1 cellular context compared by ENCODE assay signal in the genomic region with DNA sequence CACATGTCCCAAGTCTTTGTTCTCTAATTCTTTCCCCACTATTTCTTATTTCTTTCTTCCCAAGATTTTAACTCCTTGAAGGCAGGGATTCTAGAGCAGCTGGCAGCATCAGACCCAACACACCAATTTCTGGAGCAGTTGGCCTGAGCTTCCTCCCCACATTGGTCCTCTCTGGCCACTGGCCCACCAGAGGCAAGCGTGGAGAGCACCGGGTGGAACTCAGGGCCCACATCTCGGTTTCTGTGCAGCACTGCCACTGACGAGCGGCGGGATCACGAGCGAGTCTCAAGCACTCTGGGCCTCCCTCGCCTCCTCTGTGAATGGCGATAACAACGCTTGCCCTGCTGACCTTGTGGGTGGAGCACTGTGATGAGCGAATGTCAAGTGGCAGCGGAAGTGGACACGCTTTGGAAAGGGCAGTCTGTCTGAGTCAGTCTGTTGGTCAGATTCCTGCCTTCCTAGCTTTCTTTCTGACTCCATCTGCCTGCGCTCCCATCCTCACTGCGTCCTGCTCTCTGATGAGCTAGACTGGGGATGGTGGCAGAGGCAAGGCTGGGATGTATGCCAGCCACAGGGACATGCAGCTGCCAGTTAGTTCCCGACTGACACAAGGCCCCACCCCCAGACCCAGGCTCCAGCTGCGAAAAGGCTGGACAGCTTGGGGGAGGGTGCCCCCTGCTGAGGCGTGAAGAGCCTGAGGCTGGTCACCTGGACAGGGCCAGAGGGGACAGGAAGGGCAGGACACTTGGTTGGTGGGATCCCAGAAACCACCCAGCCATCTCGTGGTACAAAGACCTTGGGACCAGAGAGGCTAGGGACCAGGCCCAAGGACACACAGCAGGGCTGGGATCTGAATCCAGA.
A peak's percentile ranks its signal among the peaks of the same experiment; 100 is the strongest.
TF ChIP-seq lines count a peak whose summit lies in the region.

No MANE protein-coding gene starts in this region.

TF ChIP-seq in K562, 482 proteins besides CTCF, POLR2A, EP300 and RAD21 (continued from another document and continues in another):
- TF ChIP-seq, protein P1, sequence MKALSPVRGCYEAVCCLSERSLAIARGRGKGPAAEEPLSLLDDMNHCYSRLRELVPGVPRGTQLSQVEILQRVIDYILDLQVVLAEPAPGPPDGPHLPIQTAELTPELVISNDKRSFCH (CRISPR knock-in tag; IDR thresholded peaks at IDR 0.05), result 0 out of 2 replicates have a peak, but pooled peaks have one; percentile 32
- TF ChIP-seq, protein P1 (tag; IDR thresholded peaks at IDR 0.05), result peak; percentile 98
- TF ChIP-seq KHSRP (IDR thresholded peaks at IDR 0.05) (no peak), DIDO1 (tag; IDR thresholded peaks at IDR 0.05; ENCODE audit: low read depth) (no peak), MEIS2 (IDR thresholded peaks at IDR 0.05; ENCODE audit: partially characterized antibody) (peak; percentile 98), ZSCAN29 (IDR thresholded peaks at IDR 0.05) (0 out of 2 replicates have a peak, but pooled peaks have one; percentile 22), POLR3A (IDR thresholded peaks at IDR 0.05; ENCODE audit: borderline replicate concordance, extremely low read depth, insufficient read depth, insufficient read length) (no peak), TAF7 (tag; IDR thresholded peaks at IDR 0.05) (peak; percentile 20; the same call in 1 of the 2 replicates), FOXP1 (CRISPR knock-in tag; IDR thresholded peaks at IDR 0.05) (peak; percentile 84), ZNF133 (CRISPR knock-in tag; IDR thresholded peaks at IDR 0.05) (peak; percentile 72; the same call in 1 of the 2 replicates), SOX6 (IDR thresholded peaks at IDR 0.05) (peak; percentile 92), ZNF584 (CRISPR knock-in tag; IDR thresholded peaks at IDR 0.05; ENCODE audit: low read depth) (no peak), HNRNPUL1 (IDR thresholded peaks at IDR 0.05; ENCODE audit: low read length) (no peak; the same call in 1 of the 2 replicates), HCFC1 (IDR thresholded peaks at IDR 0.05; ENCODE audit: low read depth, low read length) (peak; percentile 36; the same call in 1 of the 2 replicates), CBX1 (IDR thresholded peaks at IDR 0.05; ENCODE audit: low read depth) (peak; percentile 96), ZNF239 (CRISPR knock-in tag; IDR thresholded peaks at IDR 0.05) (no peak), ASH1L (IDR thresholded peaks at IDR 0.05; ENCODE audit: borderline replicate concordance, low read depth, partially characterized antibody) (no peak), ZBTB7A (IDR thresholded peaks at IDR 0.05; ENCODE audit: borderline replicate concordance, control insufficient read depth, low read depth, low read length) (peak; percentile 47; the same call in 1 of the 2 replicates), PHB2 (IDR thresholded peaks at IDR 0.05; ENCODE audit: low read depth) (no peak), ZNF146 (CRISPR knock-in tag; IDR thresholded peaks at IDR 0.05; ENCODE audit: unreplicated experiment) (no peak), MIER1 (IDR thresholded peaks at IDR 0.05; ENCODE audit: low read depth) (peak; percentile 62), NCOA2 (IDR thresholded peaks at IDR 0.05; ENCODE audit: partially characterized antibody in 2 of 2) (no peak), SIRT6 (IDR thresholded peaks at IDR 0.05; ENCODE audit: low read depth, low read length) (no peak), BRD9 (IDR thresholded peaks at IDR 0.05; ENCODE audit: low read depth, partially characterized antibody) (peak; percentile 89), PHF21A (IDR thresholded peaks at IDR 0.05; ENCODE audit: borderline replicate concordance, low read depth) (no peak), NCOR1 (IDR thresholded peaks at IDR 0.05) (peak; percentile 91), DACH1 (IDR thresholded peaks at IDR 0.05; ENCODE audit: partially characterized antibody) (peak; percentile 59), MBD2 (IDR thresholded peaks at IDR 0.05; ENCODE audit: borderline replicate concordance, low read depth) (peak; percentile 84), ZNF561 (CRISPR knock-in tag; conservative IDR thresholded peaks at IDR 0.05) (no peak), TEAD1 (CRISPR knock-in tag; IDR thresholded peaks at IDR 0.05) (peak in 1 of 2 experiments; percentile 49; a peak in 1 of 4 replicates), ADNP (tag; IDR thresholded peaks at IDR 0.05) (peak; percentile 99), STAT5A (IDR thresholded peaks at IDR 0.05; ENCODE audit: borderline replicate concordance, low read length) (peak; percentile 78), SRSF3 (IDR thresholded peaks at IDR 0.05; ENCODE audit: insufficient read depth, low read length) (no peak), NELFE (IDR thresholded peaks at IDR 0.05; ENCODE audit: insufficient read depth, insufficient read length) (no peak), LEF1 (IDR thresholded peaks at IDR 0.05) (peak; percentile 94), PHF8 (IDR thresholded peaks at IDR 0.05; ENCODE audit: borderline replicate concordance, low read length) (peak; percentile 54; the same call in 1 of the 2 replicates), NUFIP1 (IDR thresholded peaks at IDR 0.05; ENCODE audit: partially characterized antibody) (no peak), FUS (optimal IDR thresholded peaks at IDR 0.05; ENCODE audit: low read depth, low read length) (no peak), RCOR1 (IDR thresholded peaks at IDR 0.05; ENCODE audit: borderline replicate concordance in 1 of 2, low read depth in 2 of 2, low read length in 2 of 2) (peak; percentile 81 to 99; a peak in 3 of 4 replicates), GATA2 (CRISPR knock-in tag; IDR thresholded peaks at IDR 0.05) (peak; percentile 95), XRCC4 (IDR thresholded peaks at IDR 0.05; ENCODE audit: extremely low read depth, insufficient read depth, insufficient read length) (no peak), MTA1 (IDR thresholded peaks at IDR 0.05; ENCODE audit: borderline replicate concordance) (peak; percentile 71)
- TF ChIP-seq, protein P2, sequence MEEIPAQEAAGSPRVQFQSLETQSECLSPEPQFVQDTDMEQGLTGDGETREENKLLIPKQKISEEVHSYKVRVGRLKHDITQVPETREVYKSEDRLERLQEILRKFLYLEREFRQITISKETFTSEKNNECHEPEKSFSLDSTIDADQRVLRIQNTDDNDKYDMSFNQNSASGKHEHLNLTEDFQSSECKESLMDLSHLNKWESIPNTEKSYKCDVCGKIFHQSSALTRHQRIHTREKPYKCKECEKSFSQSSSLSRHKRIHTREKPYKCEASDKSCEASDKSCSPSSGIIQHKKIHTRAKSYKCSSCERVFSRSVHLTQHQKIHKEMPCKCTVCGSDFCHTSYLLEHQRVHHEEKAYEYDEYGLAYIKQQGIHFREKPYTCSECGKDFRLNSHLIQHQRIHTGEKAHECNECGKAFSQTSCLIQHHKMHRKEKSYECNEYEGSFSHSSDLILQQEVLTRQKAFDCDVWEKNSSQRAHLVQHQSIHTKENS (CRISPR knock-in tag; IDR thresholded peaks at IDR 0.05), result no peak
- TF ChIP-seq, protein P3, sequence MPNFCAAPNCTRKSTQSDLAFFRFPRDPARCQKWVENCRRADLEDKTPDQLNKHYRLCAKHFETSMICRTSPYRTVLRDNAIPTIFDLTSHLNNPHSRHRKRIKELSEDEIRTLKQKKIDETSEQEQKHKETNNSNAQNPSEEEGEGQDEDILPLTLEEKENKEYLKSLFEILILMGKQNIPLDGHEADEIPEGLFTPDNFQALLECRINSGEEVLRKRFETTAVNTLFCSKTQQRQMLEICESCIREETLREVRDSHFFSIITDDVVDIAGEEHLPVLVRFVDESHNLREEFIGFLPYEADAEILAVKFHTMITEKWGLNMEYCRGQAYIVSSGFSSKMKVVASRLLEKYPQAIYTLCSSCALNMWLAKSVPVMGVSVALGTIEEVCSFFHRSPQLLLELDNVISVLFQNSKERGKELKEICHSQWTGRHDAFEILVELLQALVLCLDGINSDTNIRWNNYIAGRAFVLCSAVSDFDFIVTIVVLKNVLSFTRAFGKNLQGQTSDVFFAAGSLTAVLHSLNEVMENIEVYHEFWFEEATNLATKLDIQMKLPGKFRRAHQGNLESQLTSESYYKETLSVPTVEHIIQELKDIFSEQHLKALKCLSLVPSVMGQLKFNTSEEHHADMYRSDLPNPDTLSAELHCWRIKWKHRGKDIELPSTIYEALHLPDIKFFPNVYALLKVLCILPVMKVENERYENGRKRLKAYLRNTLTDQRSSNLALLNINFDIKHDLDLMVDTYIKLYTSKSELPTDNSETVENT (CRISPR knock-in tag; IDR thresholded peaks at IDR 0.05), result no peak; the same call in 1 of the 2 replicates
- TF ChIP-seq, protein P4, sequence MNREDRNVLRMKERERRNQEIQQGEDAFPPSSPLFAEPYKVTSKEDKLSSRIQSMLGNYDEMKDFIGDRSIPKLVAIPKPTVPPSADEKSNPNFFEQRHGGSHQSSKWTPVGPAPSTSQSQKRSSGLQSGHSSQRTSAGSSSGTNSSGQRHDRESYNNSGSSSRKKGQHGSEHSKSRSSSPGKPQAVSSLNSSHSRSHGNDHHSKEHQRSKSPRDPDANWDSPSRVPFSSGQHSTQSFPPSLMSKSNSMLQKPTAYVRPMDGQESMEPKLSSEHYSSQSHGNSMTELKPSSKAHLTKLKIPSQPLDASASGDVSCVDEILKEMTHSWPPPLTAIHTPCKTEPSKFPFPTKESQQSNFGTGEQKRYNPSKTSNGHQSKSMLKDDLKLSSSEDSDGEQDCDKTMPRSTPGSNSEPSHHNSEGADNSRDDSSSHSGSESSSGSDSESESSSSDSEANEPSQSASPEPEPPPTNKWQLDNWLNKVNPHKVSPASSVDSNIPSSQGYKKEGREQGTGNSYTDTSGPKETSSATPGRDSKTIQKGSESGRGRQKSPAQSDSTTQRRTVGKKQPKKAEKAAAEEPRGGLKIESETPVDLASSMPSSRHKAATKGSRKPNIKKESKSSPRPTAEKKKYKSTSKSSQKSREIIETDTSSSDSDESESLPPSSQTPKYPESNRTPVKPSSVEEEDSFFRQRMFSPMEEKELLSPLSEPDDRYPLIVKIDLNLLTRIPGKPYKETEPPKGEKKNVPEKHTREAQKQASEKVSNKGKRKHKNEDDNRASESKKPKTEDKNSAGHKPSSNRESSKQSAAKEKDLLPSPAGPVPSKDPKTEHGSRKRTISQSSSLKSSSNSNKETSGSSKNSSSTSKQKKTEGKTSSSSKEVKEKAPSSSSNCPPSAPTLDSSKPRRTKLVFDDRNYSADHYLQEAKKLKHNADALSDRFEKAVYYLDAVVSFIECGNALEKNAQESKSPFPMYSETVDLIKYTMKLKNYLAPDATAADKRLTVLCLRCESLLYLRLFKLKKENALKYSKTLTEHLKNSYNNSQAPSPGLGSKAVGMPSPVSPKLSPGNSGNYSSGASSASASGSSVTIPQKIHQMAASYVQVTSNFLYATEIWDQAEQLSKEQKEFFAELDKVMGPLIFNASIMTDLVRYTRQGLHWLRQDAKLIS (CRISPR knock-in tag; IDR thresholded peaks at IDR 0.05), result peak; percentile 84; the same call in 1 of the 2 replicates
- TF ChIP-seq, protein P5, sequence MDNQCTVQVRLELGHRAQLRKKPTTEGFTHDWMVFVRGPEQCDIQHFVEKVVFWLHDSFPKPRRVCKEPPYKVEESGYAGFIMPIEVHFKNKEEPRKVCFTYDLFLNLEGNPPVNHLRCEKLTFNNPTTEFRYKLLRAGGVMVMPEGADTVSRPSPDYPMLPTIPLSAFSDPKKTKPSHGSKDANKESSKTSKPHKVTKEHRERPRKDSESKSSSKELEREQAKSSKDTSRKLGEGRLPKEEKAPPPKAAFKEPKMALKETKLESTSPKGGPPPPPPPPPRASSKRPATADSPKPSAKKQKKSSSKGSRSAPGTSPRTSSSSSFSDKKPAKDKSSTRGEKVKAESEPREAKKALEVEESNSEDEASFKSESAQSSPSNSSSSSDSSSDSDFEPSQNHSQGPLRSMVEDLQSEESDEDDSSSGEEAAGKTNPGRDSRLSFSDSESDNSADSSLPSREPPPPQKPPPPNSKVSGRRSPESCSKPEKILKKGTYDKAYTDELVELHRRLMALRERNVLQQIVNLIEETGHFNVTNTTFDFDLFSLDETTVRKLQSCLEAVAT (IDR thresholded peaks at IDR 0.05), result peak; percentile 37 to 51; a peak in 2 of 4 replicates
- TF ChIP-seq, protein P6, sequence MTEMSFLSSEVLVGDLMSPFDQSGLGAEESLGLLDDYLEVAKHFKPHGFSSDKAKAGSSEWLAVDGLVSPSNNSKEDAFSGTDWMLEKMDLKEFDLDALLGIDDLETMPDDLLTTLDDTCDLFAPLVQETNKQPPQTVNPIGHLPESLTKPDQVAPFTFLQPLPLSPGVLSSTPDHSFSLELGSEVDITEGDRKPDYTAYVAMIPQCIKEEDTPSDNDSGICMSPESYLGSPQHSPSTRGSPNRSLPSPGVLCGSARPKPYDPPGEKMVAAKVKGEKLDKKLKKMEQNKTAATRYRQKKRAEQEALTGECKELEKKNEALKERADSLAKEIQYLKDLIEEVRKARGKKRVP (CRISPR knock-in tag; IDR thresholded peaks at IDR 0.05), result no peak
- TF ChIP-seq, protein P7, sequence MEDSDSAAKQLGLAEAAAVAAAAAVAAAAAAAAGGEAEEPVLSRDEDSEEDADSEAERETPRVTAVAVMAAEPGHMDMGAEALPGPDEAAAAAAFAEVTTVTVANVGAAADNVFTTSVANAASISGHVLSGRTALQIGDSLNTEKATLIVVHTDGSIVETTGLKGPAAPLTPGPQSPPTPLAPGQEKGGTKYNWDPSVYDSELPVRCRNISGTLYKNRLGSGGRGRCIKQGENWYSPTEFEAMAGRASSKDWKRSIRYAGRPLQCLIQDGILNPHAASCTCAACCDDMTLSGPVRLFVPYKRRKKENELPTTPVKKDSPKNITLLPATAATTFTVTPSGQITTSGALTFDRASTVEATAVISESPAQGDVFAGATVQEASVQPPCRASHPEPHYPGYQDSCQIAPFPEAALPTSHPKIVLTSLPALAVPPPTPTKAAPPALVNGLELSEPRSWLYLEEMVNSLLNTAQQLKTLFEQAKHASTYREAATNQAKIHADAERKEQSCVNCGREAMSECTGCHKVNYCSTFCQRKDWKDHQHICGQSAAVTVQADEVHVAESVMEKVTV (CRISPR knock-in tag; IDR thresholded peaks at IDR 0.05), result no peak
- TF ChIP-seq, protein P8, sequence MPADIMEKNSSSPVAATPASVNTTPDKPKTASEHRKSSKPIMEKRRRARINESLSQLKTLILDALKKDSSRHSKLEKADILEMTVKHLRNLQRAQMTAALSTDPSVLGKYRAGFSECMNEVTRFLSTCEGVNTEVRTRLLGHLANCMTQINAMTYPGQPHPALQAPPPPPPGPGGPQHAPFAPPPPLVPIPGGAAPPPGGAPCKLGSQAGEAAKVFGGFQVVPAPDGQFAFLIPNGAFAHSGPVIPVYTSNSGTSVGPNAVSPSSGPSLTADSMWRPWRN (IDR thresholded peaks at IDR 0.05; ENCODE audit: low read depth), result peak; percentile 73
- TF ChIP-seq, protein P9, sequence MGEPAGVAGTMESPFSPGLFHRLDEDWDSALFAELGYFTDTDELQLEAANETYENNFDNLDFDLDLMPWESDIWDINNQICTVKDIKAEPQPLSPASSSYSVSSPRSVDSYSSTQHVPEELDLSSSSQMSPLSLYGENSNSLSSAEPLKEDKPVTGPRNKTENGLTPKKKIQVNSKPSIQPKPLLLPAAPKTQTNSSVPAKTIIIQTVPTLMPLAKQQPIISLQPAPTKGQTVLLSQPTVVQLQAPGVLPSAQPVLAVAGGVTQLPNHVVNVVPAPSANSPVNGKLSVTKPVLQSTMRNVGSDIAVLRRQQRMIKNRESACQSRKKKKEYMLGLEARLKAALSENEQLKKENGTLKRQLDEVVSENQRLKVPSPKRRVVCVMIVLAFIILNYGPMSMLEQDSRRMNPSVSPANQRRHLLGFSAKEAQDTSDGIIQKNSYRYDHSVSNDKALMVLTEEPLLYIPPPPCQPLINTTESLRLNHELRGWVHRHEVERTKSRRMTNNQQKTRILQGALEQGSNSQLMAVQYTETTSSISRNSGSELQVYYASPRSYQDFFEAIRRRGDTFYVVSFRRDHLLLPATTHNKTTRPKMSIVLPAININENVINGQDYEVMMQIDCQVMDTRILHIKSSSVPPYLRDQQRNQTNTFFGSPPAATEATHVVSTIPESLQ (CRISPR knock-in tag; IDR thresholded peaks at IDR 0.05), result no peak
